Comparison of ENCODE assay signal across 18 cellular contexts in genomic region chr5:137693307-137693950, GRCh38. TPM values are rescaled to one million over a fixed set of nuclear protein-coding genes. Genes with fewer than 3 reads are reported as not detected.
DNase-seq lines count a peak whose midpoint lies in the region; ATAC-seq and TF ChIP-seq lines count a peak whose summit lies in the region.
"Had no signal": no experiment of that assay in that cellular context is flagged by ENCODE, and none has a peak within 500 bp of the region (broad histone marks: within the 10 kb centered on the region; RNA-seq: fewer than 3 reads in every experiment).

No MANE protein-coding gene starts in this region.

- H3K9me2 ChIP-seq in hepatocyte (replicated peaks; ENCODE audit: insufficient read depth): no peaks in the 10 kb centered on the region
- H3K9me2 ChIP-seq: SK-N-SH had no signal

- DNase-seq in CD4-positive, CD25-positive, alpha-beta regulatory T cell: no peak
- DNase-seq in T-cell: no peak
- peak; percentile 42 for DNase-seq in hepatocyte (ENCODE audit: low spot score)
- peak; percentile 21 for DNase-seq in mucosa of gallbladder (ENCODE audit: low spot score)
- no peak for DNase-seq in NCI-H1436 treated with DMSO at 0.1 percent for 48 hours (lab: John Stamatoyannopoulos, UW)
- DNase-seq in H9: no peak
- no peak for DNase-seq in mesenteric fat pad (ENCODE audit: low spot score)
- DNase-seq: DMS 273 treated with DMSO at 0.1 percent for 48 hours, GF-D8, GM23248, MM.1S, NCI-H1092 treated with DMSO at 0.1 percent for 48 hours, NCI-H2081 treated with DMSO at 0.1 percent for 48 hours, NCI-H510A, SHP77, SK-N-SH had no signal

- H2BK12ac ChIP-seq in H9 (ENCODE audit: insufficient read length, low read depth, low read length): no peak overlapping the region

- no peaks in the 10 kb centered on the region for H3K27me3 ChIP-seq in CD4-positive, CD25-positive, alpha-beta regulatory T cell (ENCODE audit: control insufficient read depth, insufficient read depth, low read length)
- H3K27me3 ChIP-seq in hepatocyte: no peaks in the 10 kb centered on the region
- no peaks in the 10 kb centered on the region for H3K27me3 ChIP-seq in H9 (ENCODE audit: insufficient read depth, low read length)
- H3K27me3 ChIP-seq: BLaER1 had no signal

- POLR2A ChIA-PET in T-cell (lab: Charles Lee): no interaction called here

- H3K27me3 Mint-ChIP-seq in CD4-positive, CD25-positive, alpha-beta regulatory T cell: no peaks in the 10 kb centered on the region
- H3K27me3 Mint-ChIP-seq in T-cell (no peaks in the 10 kb centered on the region), H9 (ENCODE audit: low read depth) (no peaks in the 10 kb centered on the region)

- no peak overlapping the region for H2AFZ ChIP-seq in hepatocyte
- no peak overlapping the region for H2AFZ ChIP-seq in H9 (ENCODE audit: low read length)
- H2AFZ ChIP-seq: GM23248 had no signal

- no peak overlapping the region for H3K18ac ChIP-seq in H9 (ENCODE audit: insufficient read length, low read depth, low read length)

- H3K4me1 ChIP-seq in CD4-positive, CD25-positive, alpha-beta regulatory T cell (ENCODE audit: control insufficient read depth, insufficient read depth, low read length, poor library complexity, severe bottlenecking): peaks cover 38% of the 10 kb centered on the region
- H3K4me1 ChIP-seq in hepatocyte (ENCODE audit: insufficient read depth): peaks cover 9% of the 10 kb centered on the region
- H3K4me1 ChIP-seq in H9 (ENCODE audit: insufficient read depth, low read length): no peaks in the 10 kb centered on the region; the same call in 1 of the 2 replicates

- no peaks in the 10 kb centered on the region for H3K9me3 ChIP-seq in CD4-positive, CD25-positive, alpha-beta regulatory T cell (ENCODE audit: control insufficient read depth in 2 of 2, low read length in 2 of 2)
- no peaks in the 10 kb centered on the region for H3K9me3 ChIP-seq in hepatocyte (ENCODE audit: low read depth)
- H3K9me3 ChIP-seq in H9 (ENCODE audit: control insufficient read depth, low read depth, low read length): no peaks in the 10 kb centered on the region
- H3K9me3 ChIP-seq: BLaER1, SK-N-SH had no signal

- CTCF ChIA-PET in T-cell (lab: Charles Lee): interaction anchor here in 1 of 2 donors (0.7 to 1.4 kb wide), 4 partner anchors 11 to 49 kb away, joined by 3 to 4 read pairs (median 4); no protein-coding TSS in a partner anchor

- no peak overlapping the region for H4K91ac ChIP-seq in H9 (ENCODE audit: insufficient read length, low read depth, low read length)

- no peak for TF ChIP-seq CTCF in hepatocyte (IDR thresholded peaks at IDR 0.05; ENCODE audit: poor library complexity)
- no peak for TF ChIP-seq CTCF in H9 (conservative IDR thresholded peaks at IDR 0.05)

- H3T11ph ChIP-seq in H9 (ENCODE audit: low read length): no peak overlapping the region

- no peak overlapping the region for H3K23ac ChIP-seq in H9 (ENCODE audit: insufficient read length, low read depth, low read length)

- no peak overlapping the region for H3K9ac ChIP-seq in H9 (ENCODE audit: extremely low read depth, insufficient read length, low read length)
- H3K9ac ChIP-seq: BLaER1, GM23248, SK-N-SH had no signal

- no peak for ATAC-seq in CD4-positive, CD25-positive, alpha-beta regulatory T cell (ENCODE audit: low read depth in 2 of 2)
- ATAC-seq in T-cell (replicated peaks in 1 of 4) (no peak), GM21825 (IDR thresholded peaks at IDR 0.05; ENCODE audit: unreplicated experiment) (no peak)

- no peak overlapping the region for H4K5ac ChIP-seq in H9 (ENCODE audit: insufficient read length, low read depth, low read length)

- H3K4ac ChIP-seq in H9 (ENCODE audit: low read depth, low read length): no peak overlapping the region

- H3K4me3 ChIP-seq in CD4-positive, CD25-positive, alpha-beta regulatory T cell (ENCODE audit: low read depth, low read length): no peak overlapping the region
- no peak overlapping the region for H3K4me3 ChIP-seq in hepatocyte
- H3K4me3 ChIP-seq: BLaER1, GM23248 had no signal

- no peak overlapping the region for H2AK5ac ChIP-seq in H9 (ENCODE audit: insufficient read length, low read length)

- no peak overlapping the region for H2BK20ac ChIP-seq in H9 (ENCODE audit: low read depth, low read length, poor library complexity, severe bottlenecking)

- H3K4me2 ChIP-seq in hepatocyte (peak overlapping the region; percentile 54), H9 (ENCODE audit: insufficient read depth, insufficient read length, low read length) (no peak overlapping the region)
- H3K4me2 ChIP-seq: BLaER1, SK-N-SH had no signal

- H3K14ac ChIP-seq in H9 (ENCODE audit: insufficient read depth, low read length): no peak overlapping the region

- H3K23me2 ChIP-seq in H9 (ENCODE audit: insufficient read length, low read depth, low read length, poor library complexity, severe bottlenecking): no peaks in the 10 kb centered on the region

- H3K4me1 Mint-ChIP-seq in CD4-positive, CD25-positive, alpha-beta regulatory T cell: peaks cover 28 to 57% (median 46%) of the 10 kb centered on the region in 4 donors
- peaks cover 52 to 63% (median 55%) of the 10 kb centered on the region in 3 donors for H3K4me1 Mint-ChIP-seq in T-cell
- H3K4me1 Mint-ChIP-seq in H9: peaks cover 10 to 22% of the 10 kb centered on the region in 2 experiments

- peaks cover 22% of the 10 kb centered on the region for H3K36me3 ChIP-seq in CD4-positive, CD25-positive, alpha-beta regulatory T cell (ENCODE audit: control insufficient read depth, insufficient read depth, low read length)
- peaks cover 3% of the 10 kb centered on the region for H3K36me3 ChIP-seq in hepatocyte (replicated peaks; ENCODE audit: insufficient read depth, low read depth)

- 80% methylated on average over 1 of the region's 1 CpG for WGBS in hepatocyte (ENCODE audit: low lambda C conversion rate, missing lambda C conversion rate)
- no CpG with 5 or more reads among the region's 1 CpG for WGBS in H9 (ENCODE audit: extremely low coverage, insufficient read length, low lambda C conversion rate)

- H3K79me1 ChIP-seq in H9 (ENCODE audit: insufficient read depth, low read depth, low read length, poor library complexity, severe bottlenecking): no peaks in the 10 kb centered on the region

- H3K56ac ChIP-seq in H9 (ENCODE audit: insufficient read length, low read depth, low read length): no peak overlapping the region

- no peak overlapping the region for H4K8ac ChIP-seq in H9 (replicated peaks; ENCODE audit: insufficient read length, low read depth, low read length)

- no peaks in the 10 kb centered on the region for H4K20me1 ChIP-seq in hepatocyte (ENCODE audit: insufficient read depth, poor library complexity, severe bottlenecking)
- H4K20me1 ChIP-seq in H9 (ENCODE audit: control insufficient read depth, insufficient read depth, insufficient read length): no peaks in the 10 kb centered on the region
- H4K20me1 ChIP-seq: BLaER1 had no signal

- no peak overlapping the region for H2BK120ac ChIP-seq in H9 (ENCODE audit: low read depth, low read length, poor library complexity, severe bottlenecking)

- H3K27ac ChIP-seq in CD4-positive, CD25-positive, alpha-beta regulatory T cell (ENCODE audit: insufficient read depth, low read length, poor library complexity, severe bottlenecking): no peak overlapping the region
- H3K27ac ChIP-seq in hepatocyte: peak overlapping the region; percentile 56
- H3K27ac ChIP-seq in H9 (ENCODE audit: insufficient read length, low read depth, low read length): no peak overlapping the region
- H3K27ac ChIP-seq: BLaER1, GM23248 had no signal

- H2BK15ac ChIP-seq in H9 (ENCODE audit: low read depth, low read length): no peak overlapping the region

- no peak overlapping the region for H3K4me3 Mint-ChIP-seq in CD4-positive, CD25-positive, alpha-beta regulatory T cell
- H3K4me3 Mint-ChIP-seq in T-cell (no peak overlapping the region), H9 (no peak overlapping the region)

- no peak overlapping the region for H2BK5ac ChIP-seq in H9 (ENCODE audit: insufficient read length, low read length)

- H3K27ac Mint-ChIP-seq in CD4-positive, CD25-positive, alpha-beta regulatory T cell: peak overlapping the region; percentile 88 to 95 (median 89)
- H3K27ac Mint-ChIP-seq in T-cell: peak overlapping the region; percentile 40 to 97
- peak overlapping the region in 1 of 3 experiments; percentile 30; a peak in 1 of 7 replicates for H3K27ac Mint-ChIP-seq in H9

- H3K36me3 Mint-ChIP-seq in CD4-positive, CD25-positive, alpha-beta regulatory T cell: peaks cover 70% of the 10 kb centered on the region
- peaks cover 44% of the 10 kb centered on the region for H3K36me3 Mint-ChIP-seq in T-cell
- peaks cover 16 to 46% (median 42%) of the 10 kb centered on the region in 3 experiments for H3K36me3 Mint-ChIP-seq in H9 (ENCODE audit: insufficient read depth in 1 of 3, low read depth in 3 of 3)

- peaks cover 0 to 2% (median 0%) of the 10 kb centered on the region in 7 donors for H3K9me3 Mint-ChIP-seq in CD4-positive, CD25-positive, alpha-beta regulatory T cell
- no peaks in the 10 kb centered on the region for H3K9me3 Mint-ChIP-seq in T-cell
- H3K9me3 Mint-ChIP-seq in H9: no peaks in the 10 kb centered on the region; a peak in 1 of 5 replicates

- H3K79me2 ChIP-seq in hepatocyte (no peaks in the 10 kb centered on the region), H9 (ENCODE audit: insufficient read depth, low read length) (no peaks in the 10 kb centered on the region)

RNA-seq across cellular contexts. Expression of gene KLHL3, which starts 42.5 kb away (rescaled TPM):
- 24.4 TPM for total RNA-seq in CD4-positive, CD25-positive, alpha-beta regulatory T cell
- 1 to 10 TPM; 2.8 to 8.6 (median 5.3) TPM for polyA plus RNA-seq in CD4-positive, CD25-positive, alpha-beta regulatory T cell
- total RNA-seq in T-cell: 10 to 100 TPM; 15.1 to 28.0 (median 26.5) TPM
- 4.0 and 5.3 TPM in 2 replicates for total RNA-seq in hepatocyte
- 1.4 and 3.3 TPM in 2 replicates for polyA plus RNA-seq in hepatocyte
- total RNA-seq in mucosa of gallbladder: 20.3 TPM
- total RNA-seq in H9 (2021): 11.8 and 12.8 TPM in 2 replicates
- total RNA-seq in mesenteric fat pad: 3.5 TPM

Comparison
In these comparisons a context has a peak if more than half of its experiments do, and no peak if none do; other contexts are left out.
1. DNase-seq: peak in hepatocyte (single experiment) and mucosa of gallbladder (single experiment); none in CD4-positive, CD25-positive, alpha-beta regulatory T cell (0 of 3), T-cell (0 of 34), NCI-H1436 treated with DMSO at 0.1 percent for 48 hours (single experiment), H9 (single experiment) and mesenteric fat pad (single experiment).